Comparison of ENCODE assay signal across 8 cellular contexts in the genomic region with DNA sequence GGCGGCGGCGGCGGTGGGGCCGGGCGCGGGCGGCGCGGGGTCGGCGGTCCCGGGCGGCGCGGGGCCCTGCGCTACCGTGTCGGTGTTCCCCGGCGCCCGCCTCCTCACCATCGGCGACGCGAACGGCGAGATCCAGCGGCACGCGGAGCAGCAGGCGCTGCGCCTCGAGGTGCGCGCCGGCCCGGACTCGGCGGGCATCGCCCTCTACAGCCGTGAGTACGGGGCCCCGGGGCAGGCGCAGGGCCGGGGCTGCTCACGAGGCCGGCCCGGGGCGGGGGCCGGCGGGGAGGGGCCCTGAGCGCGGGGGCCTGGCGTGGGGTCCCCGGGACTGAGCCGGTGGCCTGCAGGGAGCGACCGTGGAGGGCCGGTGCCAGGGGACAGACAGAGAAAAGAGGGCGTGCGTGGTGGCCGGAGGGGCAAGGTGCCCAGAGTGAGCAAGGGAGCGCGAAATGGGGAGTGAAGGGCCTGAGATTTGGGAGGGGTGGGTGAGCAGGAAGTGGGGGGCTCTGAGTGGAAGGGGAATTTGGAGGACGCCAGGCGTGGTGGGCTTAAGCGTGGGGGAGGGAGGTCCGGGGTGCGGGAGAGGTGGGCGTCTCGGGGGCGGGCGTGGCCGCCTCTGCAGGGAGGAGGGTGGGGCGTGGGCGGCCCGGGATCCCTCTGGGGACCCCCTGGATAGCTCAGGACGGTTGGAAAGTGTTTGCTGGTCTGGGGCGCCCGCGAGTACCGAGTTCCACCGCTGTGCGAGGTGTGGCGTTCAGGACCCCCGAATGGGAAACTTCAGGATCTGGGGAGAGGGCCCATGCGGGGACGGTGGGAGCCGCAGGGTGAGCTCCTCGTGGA. TPM values are rescaled to one million over a fixed set of nuclear protein-coding genes. Genes with fewer than 3 reads are reported as not detected.
DNase-seq lines count a peak whose midpoint lies in the region; ATAC-seq and TF ChIP-seq lines count a peak whose summit lies in the region.

No MANE protein-coding gene starts in this region.

- TF ChIP-seq POLR2A in vagina (IDR thresholded peaks at IDR 0.05), result no peak

- no peaks in the 10 kb centered on the region for H3K9me3 Mint-ChIP-seq in neural progenitor cell

- H3K79me2 ChIP-seq in KMS-11 (ENCODE audit: insufficient read depth, low read depth), result peaks cover 46% of the 10 kb centered on the region
- peaks cover 53% of the 10 kb centered on the region for H3K79me2 ChIP-seq in neural progenitor cell (ENCODE audit: low read depth)

- H3K4me1 ChIP-seq in KMS-11 (ENCODE audit: low read depth, poor library complexity, severe bottlenecking) (peaks cover 39% of the 10 kb centered on the region), neural progenitor cell (peaks cover 15% of the 10 kb centered on the region), vagina (peaks cover 45% of the 10 kb centered on the region)

- peak; percentile 19 for TF ChIP-seq CTCF in AG10803 (conservative IDR thresholded peaks at IDR 0.05; ENCODE audit: low read length)
- no peak for TF ChIP-seq CTCF in KMS-11 (conservative IDR thresholded peaks at IDR 0.05; ENCODE audit: low read depth, low read length)
- TF ChIP-seq CTCF in fibroblast of pulmonary artery (IDR thresholded peaks at IDR 0.05; ENCODE audit: low read length, missing control alignments), result no peak
- peak; percentile 14 for TF ChIP-seq CTCF in neural progenitor cell (IDR thresholded peaks at IDR 0.05)
- no peak for TF ChIP-seq CTCF in vagina (IDR thresholded peaks at IDR 0.05)

- H3K4me1 Mint-ChIP-seq in neural progenitor cell, result peaks cover 22% of the 10 kb centered on the region

- H3K9ac ChIP-seq in KMS-11, result peak overlapping the region; percentile 83
- H3K9ac ChIP-seq in neural progenitor cell, result peak overlapping the region; percentile 59

- H3K36me3 ChIP-seq in KMS-11 (ENCODE audit: insufficient read depth) (no peaks in the 10 kb centered on the region), neural progenitor cell (no peaks in the 10 kb centered on the region), vagina (no peaks in the 10 kb centered on the region)

- H3K27me3 Mint-ChIP-seq in neural progenitor cell (ENCODE audit: insufficient read depth, low read depth), result peaks cover 9% of the 10 kb centered on the region

- H3K36me3 Mint-ChIP-seq in neural progenitor cell, result no peaks in the 10 kb centered on the region

- peak overlapping the region; percentile 87 for H3K4me3 Mint-ChIP-seq in neural progenitor cell

- H2AFZ ChIP-seq in KMS-11 (ENCODE audit: low read depth), result peak overlapping the region; percentile 49
- peak overlapping the region; percentile 70 for H2AFZ ChIP-seq in neural progenitor cell (replicated peaks)

- H3K27me3 ChIP-seq in KMS-11 (ENCODE audit: insufficient read depth, low read depth) (no peaks in the 10 kb centered on the region), neural progenitor cell (no peaks in the 10 kb centered on the region), vagina (no peaks in the 10 kb centered on the region)

- DNase-seq in AG10803 (ENCODE audit: low read depth) (no peak), fibroblast of pulmonary artery (ENCODE audit: low read depth) (no peak), neural progenitor cell (ENCODE audit: low spot score) (peak; percentile 74), vagina (ENCODE audit: extremely low spot score in 2 of 2) (no peak)
- peak; percentile 59 for DNase-seq in activated T-cell treated with anti-CD3 and anti-CD28 coated beads, Interleukin-2, amount 50 U/mL, for 1 hour
- DNase-seq in NK-92 treated with Interleukin-12 subunit alpha and Interleukin-12 subunit beta, amount 100 ng/mL, for 24 hours (lab: John Stamatoyannopoulos, UW), result no peak

- H3K4me3 ChIP-seq in AG10803 (ENCODE audit: low read length) (peak overlapping the region; percentile 83), KMS-11 (IDR thresholded peaks at IDR 0.05; ENCODE audit: insufficient read depth, low read depth, low read length) (no peak overlapping the region), fibroblast of pulmonary artery (replicated peaks; ENCODE audit: low read depth, low read length) (peak overlapping the region; percentile 88), neural progenitor cell (peak overlapping the region; percentile 90), vagina (peak overlapping the region; percentile 91 to 99)

- peak overlapping the region; percentile 95 for H3K4me2 ChIP-seq in KMS-11
- H3K4me2 ChIP-seq in neural progenitor cell, result peak overlapping the region; percentile 88

- H3K27ac ChIP-seq in KMS-11, result peak overlapping the region; percentile 54
- no peak overlapping the region for H3K27ac ChIP-seq in neural progenitor cell
- H3K27ac ChIP-seq in vagina, result peak overlapping the region; percentile 94

- H3K27ac Mint-ChIP-seq in neural progenitor cell, result peak overlapping the region; percentile 63

- peaks cover 23% of the 10 kb centered on the region for H3F3A ChIP-seq in neural progenitor cell (ENCODE audit: low read depth)

- H4K20me1 ChIP-seq in KMS-11 (ENCODE audit: insufficient read depth) (no peaks in the 10 kb centered on the region), neural progenitor cell (ENCODE audit: low read depth) (peaks cover 40% of the 10 kb centered on the region)

- peak; percentile 7 for ATAC-seq in GM19328 (IDR thresholded peaks at IDR 0.05; ENCODE audit: unreplicated experiment)

- intact Hi-C loops in vagina (cut with DNase I), result loop anchor here (10.0 kb wide), 1 partner anchor 53 kb away; the partner anchor contains the start of genes TIMM29 and YIPF2

- no peaks in the 10 kb centered on the region for H3K9me3 ChIP-seq in neural progenitor cell (ENCODE audit: low read depth)
- no peaks in the 10 kb centered on the region for H3K9me3 ChIP-seq in vagina

RNA-seq across cellular contexts. Expression of gene CARM1, which starts 0.6 kb away (rescaled TPM):
- total RNA-seq in neural progenitor cell (ENCODE audit: low replicate concordance) (34.4 and 97.5 TPM in 2 replicates), vagina (28.2 TPM)

RNA-seq across cellular contexts. Expression of gene C19orf38, which starts 23.7 kb away (rescaled TPM):
- 0.62 TPM in 1 of 2 replicates, not detected in the other for total RNA-seq in neural progenitor cell (ENCODE audit: low replicate concordance)
- 2.5 TPM for total RNA-seq in vagina

RNA-seq across cellular contexts. Expression of gene TMED1, which starts 35.9 kb away (rescaled TPM):
- total RNA-seq in neural progenitor cell (ENCODE audit: low replicate concordance), result 27.0 and 57.9 TPM in 2 replicates
- 20.4 TPM for total RNA-seq in vagina

RNA-seq across cellular contexts. Expression of gene YIPF2, which starts 56.5 kb away (rescaled TPM):
- total RNA-seq in neural progenitor cell (ENCODE audit: low replicate concordance), result 11.9 and 36.8 TPM in 2 replicates
- 42.7 TPM for total RNA-seq in vagina

RNA-seq across cellular contexts. Expression of gene TIMM29, which starts 56.7 kb away (rescaled TPM):
- 24.4 and 34.9 TPM in 2 replicates for total RNA-seq in neural progenitor cell (ENCODE audit: low replicate concordance)
- 21.9 TPM for total RNA-seq in vagina

Comparison
In these comparisons a context has a peak if more than half of its experiments do, and no peak if none do; other contexts are left out.
1. DNase-seq: peak in activated T-cell treated with anti-CD3 and anti-CD28 coated beads, Interleukin-2, amount 50 U/mL, for 1 hour (single experiment) and neural progenitor cell (single experiment); none in AG10803 (single experiment), fibroblast of pulmonary artery (single experiment), vagina (0 of 2) and NK-92 treated with Interleukin-12 subunit alpha and Interleukin-12 subunit beta, amount 100 ng/mL, for 24 hours (single experiment).
2. CTCF ChIP-seq: peak in AG10803 (single experiment) and neural progenitor cell (single experiment); none in KMS-11 (single experiment), fibroblast of pulmonary artery (single experiment) and vagina (0 of 3).